ENCODE assay signal across 8 cellular contexts in genomic region chr6:36594816-36595167, GRCh38. TPM values are rescaled to one million over a fixed set of nuclear protein-coding genes. Genes with fewer than 3 reads are reported as not detected.
DNase-seq lines count a peak whose midpoint lies in the region; TF ChIP-seq lines count a peak whose summit lies in the region.

No MANE protein-coding gene starts in this region.

- DNase-seq in BE2C = no peak
- DNase-seq in Karpas-422 = no peak
- DNase-seq in cardiac fibroblast (ENCODE audit: low read depth in 2 of 2) = peak in 1 of 2 donors; percentile 35
- peak; percentile 30 to 46 for DNase-seq in lung microvascular endothelial cell (ENCODE audit: low read depth in 2 of 2)
- DNase-seq in head of caudate nucleus = no peak
- DNase-seq in NCI-H2227 treated with DMSO at 0.1 percent for 48 hours (lab: John Stamatoyannopoulos, UW) = no peak
- no peak for DNase-seq in ACHN

- H3K4me1 ChIP-seq in BE2C (peaks cover 10% of the 10 kb centered on the region), Karpas-422 (ENCODE audit: low read length) (peaks cover 59% of the 10 kb centered on the region), urinary bladder (ENCODE audit: insufficient read depth) (peaks cover 1% of the 10 kb centered on the region)

- intact Hi-C loops in head of caudate nucleus (cut with DNase I) = loop anchor here (2.0 kb wide), 2 partner anchors 152 to 172 kb away; partner anchors contain the start of genes KCTD20 and PXT1

- no peak overlapping the region for H2AFZ ChIP-seq in Karpas-422 (ENCODE audit: low read length)

- H3K27me3 ChIP-seq in BE2C (no peaks in the 10 kb centered on the region), Karpas-422 (ENCODE audit: low read length) (no peaks in the 10 kb centered on the region; the same call in 1 of the 2 replicates)

- H3K9me3 ChIP-seq in BE2C (no peaks in the 10 kb centered on the region), Karpas-422 (ENCODE audit: low read length) (no peaks in the 10 kb centered on the region)

- in situ Hi-C loops in ACHN (cut with HindIII; ENCODE audit: low pct_ligation_motif_present, low pct_unique_long_range_greater_than_20kb, low sequenced_read_pairs) = no loop called here

- H3K4me2 ChIP-seq in Karpas-422 (ENCODE audit: low read depth, low read length, poor library complexity, severe bottlenecking) = peak overlapping the region; percentile 94

- peak overlapping the region; percentile 81 for H3K4me3 ChIP-seq in BE2C (ENCODE audit: low read depth, low read length)
- peak overlapping the region; percentile 91 for H3K4me3 ChIP-seq in Karpas-422 (ENCODE audit: low read length)
- peak overlapping the region; percentile 53 to 94 for H3K4me3 ChIP-seq in cardiac fibroblast (replicated peaks in 1 of 2; ENCODE audit: low read depth in 2 of 2, low read length in 2 of 2)
- H3K4me3 ChIP-seq in urinary bladder (ENCODE audit: low read depth, low read length) = peak overlapping the region; percentile 81

- H3K9ac ChIP-seq in Karpas-422 (ENCODE audit: low read length) = peak overlapping the region; percentile 79

- TF ChIP-seq CTCF in BE2C (IDR thresholded peaks at IDR 0.05; ENCODE audit: low read depth, low read length) (no peak), cardiac fibroblast (IDR thresholded peaks at IDR 0.05; ENCODE audit: low read depth, low read length) (no peak)

- peaks cover 48% of the 10 kb centered on the region for H4K20me1 ChIP-seq in Karpas-422 (ENCODE audit: insufficient read depth, low read depth, low read length)

- H3K79me2 ChIP-seq in Karpas-422 (ENCODE audit: low read length) = peaks cover 55% of the 10 kb centered on the region

- peaks cover 52% of the 10 kb centered on the region for H3K36me3 ChIP-seq in BE2C
- peaks cover 50% of the 10 kb centered on the region for H3K36me3 ChIP-seq in Karpas-422 (ENCODE audit: insufficient read depth, low read length)
- H3K36me3 ChIP-seq in urinary bladder (ENCODE audit: insufficient read depth) = peaks cover 9% of the 10 kb centered on the region

- peak overlapping the region; percentile 89 for H3K27ac ChIP-seq in Karpas-422 (ENCODE audit: low read length)
- H3K27ac ChIP-seq in urinary bladder (ENCODE audit: low read depth) = peak overlapping the region; percentile 94

- no peaks in the 10 kb centered on the region for H3K9me2 ChIP-seq in Karpas-422 (replicated peaks; ENCODE audit: insufficient read depth, low read length)

- WGBS in urinary bladder = under 1% methylated on average over 7 of the region's 7 CpGs

RNA-seq across cellular contexts. Expression of gene SRSF3, which starts 0.6 kb away (rescaled TPM):
- 375 TPM for polyA plus RNA-seq in BE2C (2012; ENCODE audit: insufficient read depth, insufficient read length, low read depth)
- 216 and 248 TPM in 2 replicates for total RNA-seq in Karpas-422 (2014; rRNA removed; shearing (Covaris generic); ENCODE audit: low replicate concordance)
- total RNA-seq in lung microvascular endothelial cell = 191 and 296 TPM in 2 replicates
- total RNA-seq in urinary bladder = 152 TPM
- 285 TPM for polyA plus RNA-seq in urinary bladder

RNA-seq across cellular contexts. Expression of gene STK38, which starts 47.5 kb away (rescaled TPM):
- polyA plus RNA-seq in BE2C (2012; ENCODE audit: insufficient read depth, insufficient read length, low read depth) = 7.6 TPM
- 16.8 and 31.5 TPM in 2 replicates for total RNA-seq in Karpas-422 (2014; rRNA removed; shearing (Covaris generic); ENCODE audit: low replicate concordance)
- total RNA-seq in lung microvascular endothelial cell (8.7 and 9.5 TPM in 2 replicates), urinary bladder (43.6 TPM)
- polyA plus RNA-seq in urinary bladder = 35.4 TPM

Comparison
In these comparisons a context has a peak if more than half of its experiments do, and no peak if none do; other contexts are left out.
1. DNase-seq: peak in lung microvascular endothelial cell (2 of 2); none in BE2C (single experiment), Karpas-422 (single experiment), head of caudate nucleus (0 of 42), NCI-H2227 treated with DMSO at 0.1 percent for 48 hours (single experiment) and ACHN (single experiment).
2. Peak in every context shown above with its lines, with median percentiles within 50 percentile points of each other: H3K4me3 ChIP-seq.